In the genomic region with DNA sequence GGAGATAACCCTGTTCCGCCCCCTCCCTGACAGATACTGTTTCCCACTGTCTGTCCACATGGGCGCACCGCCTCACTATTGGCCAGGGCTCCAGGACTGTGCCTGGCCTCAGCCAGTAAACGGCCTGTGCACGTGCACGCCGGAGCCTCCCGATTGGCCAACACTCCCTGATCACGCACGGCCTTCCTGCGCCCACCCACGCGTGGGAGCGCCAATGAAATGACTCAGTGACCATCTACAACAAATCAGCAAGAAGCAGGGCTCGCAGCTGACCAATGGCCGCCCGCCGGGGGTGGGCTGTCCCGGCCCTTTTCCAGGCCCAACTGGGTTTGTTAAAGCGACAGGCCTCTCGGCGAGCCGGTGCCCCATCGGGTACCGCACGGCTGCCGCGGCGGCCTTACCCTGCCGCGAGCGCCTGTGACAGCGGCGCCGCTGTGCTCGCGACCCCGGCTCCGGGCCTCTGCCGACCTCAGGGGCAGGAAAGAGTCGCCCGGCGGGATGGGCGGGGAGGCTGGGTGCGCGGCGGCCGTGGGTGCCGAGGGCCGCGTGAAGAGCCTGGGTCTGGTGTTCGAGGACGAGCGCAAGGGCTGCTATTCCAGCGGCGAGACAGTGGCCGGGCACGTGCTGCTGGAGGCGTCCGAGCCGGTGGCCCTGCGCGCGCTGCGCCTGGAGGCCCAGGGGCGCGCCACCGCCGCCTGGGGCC, we compare ENCODE assay signal across 8 cellular contexts. TPM values are rescaled to one million over a fixed set of nuclear protein-coding genes. Genes with fewer than 3 reads are reported as not detected.
DNase-seq lines count a peak whose midpoint lies in the region; ATAC-seq and TF ChIP-seq lines count a peak whose summit lies in the region.

A gene with protein sequence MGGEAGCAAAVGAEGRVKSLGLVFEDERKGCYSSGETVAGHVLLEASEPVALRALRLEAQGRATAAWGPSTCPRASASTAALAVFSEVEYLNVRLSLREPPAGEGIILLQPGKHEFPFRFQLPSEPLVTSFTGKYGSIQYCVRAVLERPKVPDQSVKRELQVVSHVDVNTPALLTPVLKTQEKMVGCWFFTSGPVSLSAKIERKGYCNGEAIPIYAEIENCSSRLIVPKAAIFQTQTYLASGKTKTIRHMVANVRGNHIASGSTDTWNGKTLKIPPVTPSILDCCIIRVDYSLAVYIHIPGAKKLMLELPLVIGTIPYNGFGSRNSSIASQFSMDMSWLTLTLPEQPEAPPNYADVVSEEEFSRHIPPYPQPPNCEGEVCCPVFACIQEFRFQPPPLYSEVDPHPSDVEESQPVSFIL (plus strand): TSS at position 340 of the 703 bp plus-strand sequence. CDS start 159 bp downstream, at position 499.

- H3K4me3 Mint-ChIP-seq in natural killer cell: peak within 1 kb of the TSS; percentile 95
- H3K4me3 Mint-ChIP-seq in stimulated activated memory B cell treated with anti-CD40 and anti-IgM and Interleukin-4, amounts not matched to agents 10 μg/mL and 1 μg/mL and 100 μg/mL, for 72 hours: peak within 1 kb of the TSS; percentile 82

- no peaks in the 10 kb centered on the region for H3K36me3 Mint-ChIP-seq in natural killer cell
- no peaks in the 10 kb centered on the region for H3K36me3 Mint-ChIP-seq in stimulated activated memory B cell treated with anti-CD40 and anti-IgM and Interleukin-4, amounts not matched to agents 10 μg/mL and 1 μg/mL and 100 μg/mL, for 72 hours

- no peaks in the 10 kb centered on the region for H3K9me3 ChIP-seq in RWPE2 (ENCODE audit: severe bottlenecking)

- peaks cover 36% of the 10 kb centered on the region for H3K36me3 ChIP-seq in RWPE2 (ENCODE audit: low read depth)

- peaks cover 39 to 42% of the 10 kb centered on the region in 2 donors for H3K4me1 Mint-ChIP-seq in natural killer cell
- peaks cover 19% of the 10 kb centered on the region for H3K4me1 Mint-ChIP-seq in stimulated activated memory B cell treated with anti-CD40 and anti-IgM and Interleukin-4, amounts not matched to agents 10 μg/mL and 1 μg/mL and 100 μg/mL, for 72 hours

- in situ Hi-C loops in Caki2 (cut with HindIII; ENCODE audit: low pct_unique_long_range_greater_than_20kb, low sequenced_read_pairs): no loop called here

- no peaks in the 10 kb centered on the region for H3K27me3 ChIP-seq in RWPE2 (ENCODE audit: insufficient read depth, poor library complexity, severe bottlenecking)

- intact Hi-C loops in natural killer cell (cut with micrococcal nuclease): loop anchor here (1.0 kb wide), 1 partner anchor 209 kb away; no protein-coding TSS in a partner anchor

- H3K4me1 ChIP-seq in RWPE2 (ENCODE audit: insufficient read depth, poor library complexity, severe bottlenecking): peaks cover 13% of the 10 kb centered on the region

- peak; percentile 92 for ATAC-seq in GM21737 (IDR thresholded peaks at IDR 0.05; ENCODE audit: unreplicated experiment)
- peak; percentile 97 for ATAC-seq in RWPE2 (ENCODE audit: low read depth)
- ATAC-seq in natural killer cell: peak; percentile 91 to 98 (median 92)
- ATAC-seq in stimulated activated memory B cell treated with anti-CD40 and anti-IgM and Interleukin-4, amounts not matched to agents 10 μg/mL and 1 μg/mL and 100 μg/mL, for 72 hours: peak; percentile 97

- TF ChIP-seq CTCF in RWPE2 (IDR thresholded peaks at IDR 0.05; ENCODE audit: poor library complexity, severe bottlenecking) (no peak), fibroblast of the aortic adventitia (IDR thresholded peaks at IDR 0.05; ENCODE audit: insufficient read depth, low read length) (no peak), natural killer cell (IDR thresholded peaks at IDR 0.05) (no peak)

- H3K27ac Mint-ChIP-seq in natural killer cell: peak within 1 kb of the TSS; percentile 92 to 95
- H3K27ac Mint-ChIP-seq in stimulated activated memory B cell treated with anti-CD40 and anti-IgM and Interleukin-4, amounts not matched to agents 10 μg/mL and 1 μg/mL and 100 μg/mL, for 72 hours: peak within 1 kb of the TSS; percentile 82

- DNase-seq in Caki2 (ENCODE audit: low read depth) (peak; percentile 100), LHCN-M2 (ENCODE audit: low read depth) (peak; percentile 99), RWPE2 (ENCODE audit: low spot score) (peak; percentile 100), activated gamma-delta T cell (lab: John Stamatoyannopoulos, UW) (peak; percentile 65), fibroblast of the aortic adventitia (ENCODE audit: low read depth) (peak; percentile 100), natural killer cell (peak; percentile 99)

- no peaks in the 10 kb centered on the region for H3K9me3 Mint-ChIP-seq in natural killer cell
- peaks cover 9% of the 10 kb centered on the region for H3K9me3 Mint-ChIP-seq in stimulated activated memory B cell treated with anti-CD40 and anti-IgM and Interleukin-4, amounts not matched to agents 10 μg/mL and 1 μg/mL and 100 μg/mL, for 72 hours

- peak within 1 kb of the TSS; percentile 49 for H3K27ac ChIP-seq in RWPE2 (ENCODE audit: poor library complexity, severe bottlenecking)

- peak within 1 kb of the TSS; percentile 81 for H3K4me3 ChIP-seq in RWPE2 (ENCODE audit: severe bottlenecking)
- peak within 1 kb of the TSS; percentile 82 for H3K4me3 ChIP-seq in fibroblast of the aortic adventitia (ENCODE audit: low read depth, low read length)

- peaks cover 0 to 3% of the 10 kb centered on the region in 2 donors for H3K27me3 Mint-ChIP-seq in natural killer cell (ENCODE audit: low read depth in 2 of 2)
- peaks cover 16% of the 10 kb centered on the region for H3K27me3 Mint-ChIP-seq in stimulated activated memory B cell treated with anti-CD40 and anti-IgM and Interleukin-4, amounts not matched to agents 10 μg/mL and 1 μg/mL and 100 μg/mL, for 72 hours

RNA-seq across cellular contexts. Expression of the gene that starts here (rescaled TPM):
- total RNA-seq in Caki2 (2014; rRNA removed; shearing (Covaris generic); ENCODE audit: low replicate concordance): 6.3 and 13.4 TPM in 2 replicates
- total RNA-seq in LHCN-M2 (2014; rRNA removed): 2.5 and 3.1 TPM in 2 replicates
- polyA plus RNA-seq in LHCN-M2 (2012): 4.3 TPM
- 6.2 and 18.3 TPM in 2 replicates for total RNA-seq in fibroblast of the aortic adventitia (ENCODE audit: low replicate concordance)
- total RNA-seq in natural killer cell: 1 to 10 TPM; 6.6 to 7.3 (median 7.0) TPM

Comparison
In these comparisons a context has a peak if more than half of its experiments do, and no peak if none do; other contexts are left out.
1. Peak in every context shown above with its lines: DNase-seq, ATAC-seq, H3K4me3 ChIP-seq and H3K27ac ChIP-seq.